Comparison of ENCODE assay signal across 7 cellular contexts in the genomic region with DNA sequence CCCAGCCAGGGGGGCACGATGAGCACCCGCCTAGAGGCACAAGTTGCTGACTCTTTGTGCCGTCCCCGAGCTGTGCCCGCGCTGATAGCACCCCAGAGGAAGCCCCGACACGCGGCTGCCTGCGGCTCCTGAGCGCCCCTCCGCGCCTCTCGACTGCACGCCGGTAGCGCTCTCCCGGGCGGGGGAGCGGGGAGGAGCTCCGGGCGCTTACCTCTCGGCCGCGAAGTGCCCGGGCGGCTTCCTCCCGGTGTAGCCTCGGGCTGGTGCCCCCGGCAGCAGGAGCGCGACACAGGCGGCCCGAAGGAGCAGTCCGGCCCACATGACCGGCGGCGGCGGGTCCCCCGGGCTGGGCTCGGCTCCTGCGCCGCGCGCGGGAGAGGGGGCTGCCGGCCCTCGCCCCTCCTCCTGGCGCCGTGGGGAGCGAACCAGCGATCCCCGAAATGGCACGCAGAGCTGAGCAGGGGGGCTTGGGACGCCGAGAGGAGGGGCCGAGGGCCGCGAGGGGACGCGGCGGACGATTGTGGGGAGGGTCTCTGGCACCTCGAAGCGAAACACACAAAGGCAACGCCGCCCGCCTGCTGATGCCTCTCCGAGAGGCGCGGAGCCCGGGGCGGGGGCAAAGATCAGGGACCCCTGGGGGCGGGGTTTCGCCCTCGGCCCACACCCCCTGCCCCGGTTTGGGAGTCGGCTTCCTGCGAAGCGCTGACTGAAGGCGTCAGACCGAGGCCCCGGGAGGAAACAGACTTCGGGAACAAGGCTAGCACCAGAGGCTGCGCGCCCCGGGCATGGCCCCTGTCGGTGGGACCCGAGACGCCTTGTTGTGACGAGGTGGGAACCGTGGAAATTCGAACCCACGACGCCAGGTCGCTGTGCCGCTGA. TPM values are rescaled to one million over a fixed set of nuclear protein-coding genes. Genes with fewer than 3 reads are reported as not detected.
DNase-seq lines count a peak whose midpoint lies in the region; ATAC-seq, FAIRE-seq and TF ChIP-seq lines count a peak whose summit lies in the region.

A gene with protein sequence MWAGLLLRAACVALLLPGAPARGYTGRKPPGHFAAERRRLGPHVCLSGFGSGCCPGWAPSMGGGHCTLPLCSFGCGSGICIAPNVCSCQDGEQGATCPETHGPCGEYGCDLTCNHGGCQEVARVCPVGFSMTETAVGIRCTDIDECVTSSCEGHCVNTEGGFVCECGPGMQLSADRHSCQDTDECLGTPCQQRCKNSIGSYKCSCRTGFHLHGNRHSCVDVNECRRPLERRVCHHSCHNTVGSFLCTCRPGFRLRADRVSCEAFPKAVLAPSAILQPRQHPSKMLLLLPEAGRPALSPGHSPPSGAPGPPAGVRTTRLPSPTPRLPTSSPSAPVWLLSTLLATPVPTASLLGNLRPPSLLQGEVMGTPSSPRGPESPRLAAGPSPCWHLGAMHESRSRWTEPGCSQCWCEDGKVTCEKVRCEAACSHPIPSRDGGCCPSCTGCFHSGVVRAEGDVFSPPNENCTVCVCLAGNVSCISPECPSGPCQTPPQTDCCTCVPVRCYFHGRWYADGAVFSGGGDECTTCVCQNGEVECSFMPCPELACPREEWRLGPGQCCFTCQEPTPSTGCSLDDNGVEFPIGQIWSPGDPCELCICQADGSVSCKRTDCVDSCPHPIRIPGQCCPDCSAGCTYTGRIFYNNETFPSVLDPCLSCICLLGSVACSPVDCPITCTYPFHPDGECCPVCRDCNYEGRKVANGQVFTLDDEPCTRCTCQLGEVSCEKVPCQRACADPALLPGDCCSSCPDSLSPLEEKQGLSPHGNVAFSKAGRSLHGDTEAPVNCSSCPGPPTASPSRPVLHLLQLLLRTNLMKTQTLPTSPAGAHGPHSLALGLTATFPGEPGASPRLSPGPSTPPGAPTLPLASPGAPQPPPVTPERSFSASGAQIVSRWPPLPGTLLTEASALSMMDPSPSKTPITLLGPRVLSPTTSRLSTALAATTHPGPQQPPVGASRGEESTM (minus strand): TSS at position 600 of the 879 bp plus-strand sequence. CDS start 279 bp downstream, at position 321.

- peaks cover 27% of the 10 kb centered on the region for H3K27me3 Mint-ChIP-seq in central memory CD8-positive, alpha-beta T cell

- H3K4me3 Mint-ChIP-seq in central memory CD8-positive, alpha-beta T cell = peak within 1 kb of the TSS; percentile 73

- no peaks in the 10 kb centered on the region for H3K9me3 Mint-ChIP-seq in central memory CD8-positive, alpha-beta T cell

- peak; percentile 71 for TF ChIP-seq POLR2A in GM12891 (IDR thresholded peaks at IDR 0.05; ENCODE audit: low read depth, low read length)

- peak within 1 kb of the TSS; percentile 40 to 44 for H3K4me3 ChIP-seq in left lung

- no peak within 1 kb of the TSS for H3K27ac Mint-ChIP-seq in central memory CD8-positive, alpha-beta T cell (ENCODE audit: low read depth)

- peaks cover 16 to 42% of the 10 kb centered on the region in 2 donors for H3K4me1 ChIP-seq in left lung

- DNase-seq in GM12891 (ENCODE audit: insufficient read length, low spot score) (peak; percentile 96), NCI-H1417 (lab: John Stamatoyannopoulos, UW) (peak; percentile 41 to 86 (median 80)), left lung (peak; percentile 55 to 86)
- peak; percentile 35 to 47 (median 39) for DNase-seq in activated CD4-positive, CD25-positive, alpha-beta regulatory T cell (lab: John Stamatoyannopoulos, UW)
- DNase-seq in central memory CD8-positive, alpha-beta T cell (ENCODE audit: low spot score in 2 of 2) = peak; percentile 42 to 47
- peak; percentile 44 to 64 (median 62) for DNase-seq in stimulated activated CD4-positive, alpha-beta T cell treated with anti-CD3 and anti-CD28 coated beads, TNF-alpha, amount 100 ng/mL, for 48 hours (ENCODE audit: low read depth in 3 of 3)

- peaks cover 0 to 28% of the 10 kb centered on the region in 2 donors for H3K36me3 ChIP-seq in left lung

- peak; percentile 77 for FAIRE-seq in GM12891 (lab: Jason Lieb, UNC)

- no peak within 1 kb of the TSS for H3K27ac ChIP-seq in left lung

- TF ChIP-seq CTCF in left lung (IDR thresholded peaks at IDR 0.05) = no peak

- H3K36me3 Mint-ChIP-seq in central memory CD8-positive, alpha-beta T cell (ENCODE audit: insufficient read depth) = peaks cover 5% of the 10 kb centered on the region

- H3K4me1 Mint-ChIP-seq in central memory CD8-positive, alpha-beta T cell = peaks cover 36% of the 10 kb centered on the region

- H3K9me3 ChIP-seq in left lung = no peaks in the 10 kb centered on the region

- H3K27me3 ChIP-seq in left lung = peaks cover 5 to 59% of the 10 kb centered on the region in 2 donors

- peak; percentile 73 for ATAC-seq in HG02642 (IDR thresholded peaks at IDR 0.05; ENCODE audit: poor library complexity, unreplicated experiment)
- ATAC-seq in central memory CD8-positive, alpha-beta T cell (replicated peaks; ENCODE audit: extremely low read depth, poor library complexity, severe bottlenecking) = peak; percentile 88
- ATAC-seq in left lung = peak; percentile 90

- intact Hi-C loops in left lung (cut with DNase I) = no loop called here

TF ChIP-seq in GM12891, 5 proteins besides CTCF, POLR2A, EP300 and RAD21:
- TF ChIP-seq POLR2AphosphoS5 (IDR thresholded peaks at IDR 0.05; ENCODE audit: low read depth, low read length) (peak; percentile 66; the same call in 1 of the 2 replicates), PAX5 (IDR thresholded peaks at IDR 0.05; ENCODE audit: insufficient read depth, low read length, severe bottlenecking) (no peak), POU2F2 (IDR thresholded peaks at IDR 0.05; ENCODE audit: low read depth, low read length) (0 out of 2 replicates have a peak, but pooled peaks have one; percentile 44), TAF1 (IDR thresholded peaks at IDR 0.05; ENCODE audit: low read depth, low read length) (peak; percentile 46; the same call in 1 of the 2 replicates)

RNA-seq across cellular contexts. Expression of the gene that starts here (rescaled TPM):
- 5.2 TPM for polyA plus RNA-seq in GM12891 (2012; ENCODE audit: low read depth, missing spikeins)
- total RNA-seq in left lung = under 1 TPM; 0.55 TPM

Comparison
In these comparisons a context has a peak if more than half of its experiments do, and no peak if none do; other contexts are left out.
1. Peak in DNase-seq, ATAC-seq and H3K4me3 ChIP-seq in left lung; RNA of the gene not detected or under 1 TPM.
2. DNase-seq: peak in every context shown above with its lines; median percentile 96 in GM12891; 80 in NCI-H1417; 70 in left lung; 62 in stimulated activated CD4-positive, alpha-beta T cell treated with anti-CD3 and anti-CD28 coated beads, TNF-alpha, amount 100 ng/mL, for 48 hours; 44 in central memory CD8-positive, alpha-beta T cell; 39 in activated CD4-positive, CD25-positive, alpha-beta regulatory T cell.